In the genomic region with DNA sequence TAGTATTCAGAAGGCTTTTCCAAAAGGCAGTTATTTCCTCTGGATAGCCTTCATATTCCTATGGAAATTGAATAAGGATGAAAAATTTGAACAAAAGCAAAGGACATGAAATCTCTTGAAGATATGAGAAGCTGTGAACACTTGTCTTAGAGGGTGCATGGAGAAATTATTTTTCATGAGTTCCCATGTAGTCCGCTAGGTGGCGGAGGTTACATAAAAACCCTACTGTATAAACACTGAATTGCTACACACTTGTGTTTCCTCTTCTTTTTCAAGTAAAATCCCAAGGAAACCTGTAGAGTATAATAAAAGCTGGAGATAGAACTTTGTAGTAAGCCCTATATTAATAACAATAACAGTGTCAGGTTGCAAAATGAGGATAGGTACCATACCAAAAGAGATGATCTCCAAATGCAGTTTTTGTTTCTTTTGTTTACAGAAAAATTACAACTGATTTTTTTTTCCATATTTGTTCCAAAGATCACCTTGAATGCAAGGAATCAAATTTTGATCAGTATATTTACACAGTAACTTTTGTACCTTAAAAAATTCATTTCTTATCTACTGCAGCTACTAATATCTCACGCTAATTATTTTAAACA, we compare ENCODE assay signal across 1 cellular context.
TF ChIP-seq lines count a peak whose summit lies in the region.

No MANE protein-coding gene starts in this region.

TF ChIP-seq in GM23338, 12 proteins besides CTCF, POLR2A, EP300 and RAD21 (continued from another document):
- TF ChIP-seq, protein P1, sequence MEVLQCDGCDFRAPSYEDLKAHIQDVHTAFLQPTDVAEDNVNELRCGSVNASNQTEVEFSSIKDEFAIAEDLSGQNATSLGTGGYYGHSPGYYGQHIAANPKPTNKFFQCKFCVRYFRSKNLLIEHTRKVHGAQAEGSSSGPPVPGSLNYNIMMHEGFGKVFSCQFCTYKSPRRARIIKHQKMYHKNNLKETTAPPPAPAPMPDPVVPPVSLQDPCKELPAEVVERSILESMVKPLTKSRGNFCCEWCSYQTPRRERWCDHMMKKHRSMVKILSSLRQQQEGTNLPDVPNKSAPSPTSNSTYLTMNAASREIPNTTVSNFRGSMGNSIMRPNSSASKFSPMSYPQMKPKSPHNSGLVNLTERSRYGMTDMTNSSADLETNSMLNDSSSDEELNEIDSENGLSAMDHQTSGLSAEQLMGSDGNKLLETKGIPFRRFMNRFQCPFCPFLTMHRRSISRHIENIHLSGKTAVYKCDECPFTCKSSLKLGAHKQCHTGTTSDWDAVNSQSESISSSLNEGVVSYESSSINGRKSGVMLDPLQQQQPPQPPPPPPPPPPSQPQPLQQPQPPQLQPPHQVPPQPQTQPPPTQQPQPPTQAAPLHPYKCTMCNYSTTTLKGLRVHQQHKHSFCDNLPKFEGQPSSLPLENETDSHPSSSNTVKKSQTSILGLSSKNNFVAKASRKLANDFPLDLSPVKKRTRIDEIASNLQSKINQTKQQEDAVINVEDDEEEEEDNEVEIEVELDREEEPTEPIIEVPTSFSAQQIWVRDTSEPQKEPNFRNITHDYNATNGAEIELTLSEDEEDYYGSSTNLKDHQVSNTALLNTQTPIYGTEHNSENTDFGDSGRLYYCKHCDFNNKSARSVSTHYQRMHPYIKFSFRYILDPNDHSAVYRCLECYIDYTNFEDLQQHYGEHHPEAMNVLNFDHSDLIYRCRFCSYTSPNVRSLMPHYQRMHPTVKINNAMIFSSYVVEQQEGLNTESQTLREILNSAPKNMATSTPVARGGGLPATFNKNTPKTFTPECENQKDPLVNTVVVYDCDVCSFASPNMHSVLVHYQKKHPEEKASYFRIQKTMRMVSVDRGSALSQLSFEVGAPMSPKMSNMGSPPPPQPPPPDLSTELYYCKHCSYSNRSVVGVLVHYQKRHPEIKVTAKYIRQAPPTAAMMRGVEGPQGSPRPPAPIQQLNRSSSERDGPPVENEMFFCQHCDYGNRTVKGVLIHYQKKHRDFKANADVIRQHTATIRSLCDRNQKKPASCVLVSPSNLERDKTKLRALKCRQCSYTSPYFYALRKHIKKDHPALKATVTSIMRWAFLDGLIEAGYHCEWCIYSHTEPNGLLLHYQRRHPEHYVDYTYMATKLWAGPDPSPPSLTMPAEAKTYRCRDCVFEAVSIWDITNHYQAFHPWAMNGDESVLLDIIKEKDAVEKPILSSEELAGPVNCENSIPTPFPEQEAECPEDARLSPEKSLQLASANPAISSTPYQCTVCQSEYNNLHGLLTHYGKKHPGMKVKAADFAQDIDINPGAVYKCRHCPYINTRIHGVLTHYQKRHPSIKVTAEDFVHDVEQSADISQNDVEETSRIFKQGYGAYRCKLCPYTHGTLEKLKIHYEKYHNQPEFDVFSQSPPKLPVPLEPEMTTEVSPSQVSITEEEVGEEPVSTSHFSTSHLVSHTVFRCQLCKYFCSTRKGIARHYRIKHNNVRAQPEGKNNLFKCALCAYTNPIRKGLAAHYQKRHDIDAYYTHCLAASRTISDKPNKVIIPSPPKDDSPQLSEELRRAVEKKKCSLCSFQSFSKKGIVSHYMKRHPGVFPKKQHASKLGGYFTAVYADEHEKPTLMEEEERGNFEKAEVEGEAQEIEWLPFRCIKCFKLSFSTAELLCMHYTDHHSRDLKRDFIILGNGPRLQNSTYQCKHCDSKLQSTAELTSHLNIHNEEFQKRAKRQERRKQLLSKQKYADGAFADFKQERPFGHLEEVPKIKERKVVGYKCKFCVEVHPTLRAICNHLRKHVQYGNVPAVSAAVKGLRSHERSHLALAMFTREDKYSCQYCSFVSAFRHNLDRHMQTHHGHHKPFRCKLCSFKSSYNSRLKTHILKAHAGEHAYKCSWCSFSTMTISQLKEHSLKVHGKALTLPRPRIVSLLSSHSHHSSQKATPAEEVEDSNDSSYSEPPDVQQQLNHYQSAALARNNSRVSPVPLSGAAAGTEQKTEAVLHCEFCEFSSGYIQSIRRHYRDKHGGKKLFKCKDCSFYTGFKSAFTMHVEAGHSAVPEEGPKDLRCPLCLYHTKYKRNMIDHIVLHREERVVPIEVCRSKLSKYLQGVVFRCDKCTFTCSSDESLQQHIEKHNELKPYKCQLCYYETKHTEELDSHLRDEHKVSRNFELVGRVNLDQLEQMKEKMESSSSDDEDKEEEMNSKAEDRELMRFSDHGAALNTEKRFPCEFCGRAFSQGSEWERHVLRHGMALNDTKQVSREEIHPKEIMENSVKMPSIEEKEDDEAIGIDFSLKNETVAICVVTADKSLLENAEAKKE (CRISPR knock-in tag; IDR thresholded peaks at IDR 0.05) = no peak
- TF ChIP-seq CREB1 (CRISPR knock-in tag; IDR thresholded peaks at IDR 0.05; ENCODE audit: low read depth) = no peak
- no peak for TF ChIP-seq STAT1 (IDR thresholded peaks at IDR 0.05; ENCODE audit: unreplicated experiment)
